ENCODE assay signal across 22 cellular contexts in the genomic region with DNA sequence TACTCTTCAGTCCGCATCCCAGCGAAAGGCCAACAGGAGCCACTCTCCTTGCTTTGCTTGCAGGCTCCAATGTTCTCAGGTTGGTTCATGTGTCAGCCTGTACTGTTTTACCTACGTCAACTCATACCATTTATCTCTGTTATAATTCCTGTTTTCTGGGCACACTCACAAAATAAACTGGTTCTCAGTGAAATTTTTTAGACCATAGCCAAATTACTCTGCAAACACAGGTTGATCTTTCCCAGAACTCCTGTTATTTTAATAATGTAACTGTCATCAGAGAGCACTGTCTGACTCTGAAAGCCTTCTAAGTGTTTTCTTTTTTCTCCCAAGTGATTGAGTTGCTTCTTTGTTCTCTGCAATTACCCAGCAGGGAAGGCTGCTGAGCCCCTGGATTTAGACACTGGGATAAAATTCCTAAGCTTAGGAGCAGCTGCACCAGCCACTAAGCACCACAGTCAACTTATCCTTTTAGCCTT.
DNase-seq lines count a peak whose midpoint lies in the region; ATAC-seq, FAIRE-seq and TF ChIP-seq lines count a peak whose summit lies in the region.
"Had no signal": no experiment of that assay in that cellular context is flagged by ENCODE, and none has a peak within 500 bp of the region (broad histone marks: within the 10 kb centered on the region; RNA-seq: fewer than 3 reads in every experiment).

No MANE protein-coding gene starts in this region.

- no peak for TF ChIP-seq RAD21 in HepG2 (CRISPR knock-in tag; IDR thresholded peaks at IDR 0.05)

- H3K4me1 Mint-ChIP-seq in T-cell = no peaks in the 10 kb centered on the region
- H3K4me1 Mint-ChIP-seq: activated T-helper 17 cell treated with anti-CD3 and anti-CD28 coated beads, Interleukin-2, amount 50 U/mL, for 72 hours had no signal

- H3K36me3 ChIP-seq in right lobe of liver = no peaks in the 10 kb centered on the region
- H3K36me3 ChIP-seq in HepG2 (replicated peaks in 1 of 2; ENCODE audit: control insufficient read depth in 1 of 2, insufficient read depth in 2 of 2, low read length in 2 of 2) = no peaks in the 10 kb centered on the region
- H3K36me3 ChIP-seq in adrenal gland (replicated peaks in 1 of 2) = no peaks in the 10 kb centered on the region
- H3K36me3 ChIP-seq: BLaER1 treated with 17β-estradiol and CSF1 and Interleukin-3, amounts not matched to agents 10 nM and 100 nM; SJSA1 had no signal

- no peak overlapping the region for H3K4me3 Mint-ChIP-seq in T-cell
- H3K4me3 Mint-ChIP-seq: activated T-helper 17 cell treated with anti-CD3 and anti-CD28 coated beads, Interleukin-2, amount 50 U/mL, for 72 hours; naive thymus-derived CD4-positive, alpha-beta T cell had no signal

- H3K27ac Mint-ChIP-seq in T-cell = no peak overlapping the region
- H3K27ac Mint-ChIP-seq: activated T-helper 17 cell treated with anti-CD3 and anti-CD28 coated beads, Interleukin-2, amount 50 U/mL, for 72 hours; naive thymus-derived CD4-positive, alpha-beta T cell had no signal

- DNase-seq in right lobe of liver (no peak), HepG2 (ENCODE audit: low spot score) (no peak), astrocyte of the cerebellum (ENCODE audit: low read depth) (peak; percentile 69), myocyte (ENCODE audit: low read depth) (peak; percentile 68), adrenal gland (no peak), T-cell (no peak), HuH-7.5 (ENCODE audit: low spot score) (no peak)
- DNase-seq in activated naive CD4-positive, alpha-beta T cell (lab: John Stamatoyannopoulos, UW) = no peak
- DNase-seq: activated CD4-positive, CD25-positive, alpha-beta regulatory T cell; DMS 273 treated with DMSO at 0.1 percent for 48 hours; effector CD8-positive, alpha-beta T cell; naive thymus-derived CD4-positive, alpha-beta T cell; NCI-H1694 treated with DMSO at 0.1 percent for 48 hours; PC-3; psoas muscle; T-helper 2 cell had no signal

- CTCF ChIA-PET in HepG2 (lab: Yijun Ruan, JAX; ENCODE audit: low intra/inter-chr PET ratio, low total read pairs) (no interaction called here), T-cell (lab: Charles Lee) (interaction anchor here in 1 of 2 donors (0.5 kb wide), 1 partner anchor 494 kb away, joined by 4 read pairs; no protein-coding TSS in a partner anchor)

- H3K27me3 ChIP-seq in right lobe of liver = no peaks in the 10 kb centered on the region
- H3K27me3 ChIP-seq in HepG2 (ENCODE audit: control insufficient read depth in 1 of 2, insufficient read depth in 2 of 2, low read length in 2 of 2) = no peaks in the 10 kb centered on the region
- H3K27me3 ChIP-seq in adrenal gland = no peaks in the 10 kb centered on the region
- H3K27me3 ChIP-seq: BLaER1 treated with 17β-estradiol and CSF1 and Interleukin-3, amounts not matched to agents 10 nM and 100 nM; SJSA1 had no signal

- H3K27me3 Mint-ChIP-seq in T-cell = no peaks in the 10 kb centered on the region
- H3K27me3 Mint-ChIP-seq: activated T-helper 17 cell treated with anti-CD3 and anti-CD28 coated beads, Interleukin-2, amount 50 U/mL, for 72 hours; naive thymus-derived CD4-positive, alpha-beta T cell had no signal

- H2AFZ ChIP-seq in HepG2 (ENCODE audit: low read length) = no peak overlapping the region

- no TSS peak for BruUV-seq in HepG2 (replicated peaks; lab: Mats Ljungman, UMichigan)

- H3K9me3 ChIP-seq in right lobe of liver = no peaks in the 10 kb centered on the region
- H3K9me3 ChIP-seq in HepG2 (ENCODE audit: low read length) = peaks cover 10% of the 10 kb centered on the region
- no peaks in the 10 kb centered on the region for H3K9me3 ChIP-seq in adrenal gland (replicated peaks in 1 of 3)
- H3K9me3 ChIP-seq: A549 had no signal

- no peaks in the 10 kb centered on the region for H3K79me2 ChIP-seq in HepG2 (ENCODE audit: insufficient read depth, low read length)

- no peak overlapping the region for H3K9ac ChIP-seq in HepG2 (ENCODE audit: insufficient read depth, low read depth, low read length)
- H3K9ac ChIP-seq: BLaER1 treated with 17β-estradiol and CSF1 and Interleukin-3, amounts not matched to agents 10 nM and 100 nM had no signal

- POLR2A ChIA-PET in HepG2 (lab: Yijun Ruan, JAX) = no interaction called here
- POLR2A ChIA-PET in T-cell (lab: Charles Lee) = no interaction called here

- H3K9me3 Mint-ChIP-seq in T-cell = peaks cover 5 to 19% (median 17%) of the 10 kb centered on the region in 3 donors

- no peak for TF ChIP-seq CTCF in right lobe of liver (IDR thresholded peaks at IDR 0.05)
- TF ChIP-seq CTCF in HepG2 (CRISPR knock-in tag; IDR thresholded peaks at IDR 0.05) = no peak
- TF ChIP-seq CTCF in astrocyte of the cerebellum (IDR thresholded peaks at IDR 0.05; ENCODE audit: low read depth, low read length, missing control alignments) = no peak
- TF ChIP-seq CTCF in adrenal gland (IDR thresholded peaks at IDR 0.05) = no peak

- WGBS in right lobe of liver (ENCODE audit: insufficient coverage, low coverage, low lambda C conversion rate, missing lambda C conversion rate) = 71% methylated on average over 3 of the region's 3 CpGs
- WGBS in HepG2 (ENCODE audit: low lambda C conversion rate) = 53% methylated on average over 3 of the region's 3 CpGs
- 78 to 93% (median 86%) methylated on average over 3 of the region's 3 CpGs for WGBS in adrenal gland, 4 donors

- no peaks in the 10 kb centered on the region for H4K20me1 ChIP-seq in HepG2 (ENCODE audit: insufficient read depth, low read length)
- H4K20me1 ChIP-seq: BLaER1 treated with 17β-estradiol and CSF1 and Interleukin-3, amounts not matched to agents 10 nM and 100 nM had no signal

- H3K36me3 Mint-ChIP-seq in T-cell = no peaks in the 10 kb centered on the region

- H3K27ac ChIP-seq in right lobe of liver (no peak overlapping the region), HepG2 (ENCODE audit: extremely low read length, insufficient read depth, low read length) (no peak overlapping the region), adrenal gland (no peak overlapping the region)
- H3K27ac ChIP-seq: A549; BLaER1 treated with 17β-estradiol and CSF1 and Interleukin-3, amounts not matched to agents 10 nM and 100 nM; psoas muscle; SJSA1 had no signal

- TF ChIP-seq POLR2A in right lobe of liver (IDR thresholded peaks at IDR 0.05) (no peak), HepG2 (IDR thresholded peaks at IDR 0.05; ENCODE audit: insufficient read depth in 1 of 2, low read depth in 2 of 2, low read length in 2 of 2) (no peak), adrenal gland (IDR thresholded peaks at IDR 0.05) (no peak)

- FAIRE-seq in HepG2 (lab: Jason Lieb, UNC) = no peak
- FAIRE-seq: A549, GM12891 had no signal

- ATAC-seq in right lobe of liver (peak in 3 of 4 donors; percentile 10 to 41 (median 31)), HepG2 (no peak), T-cell (replicated peaks in 1 of 4) (no peak)
- ATAC-seq: A549; activated T-helper 17 cell treated with anti-CD3 and anti-CD28 coated beads, Interleukin-2, amount 50 U/mL, for 72 hours; naive thymus-derived CD4-positive, alpha-beta T cell; PC-3; psoas muscle had no signal

- H3K4me3 ChIP-seq in right lobe of liver = no peak overlapping the region
- no peak overlapping the region for H3K4me3 ChIP-seq in HepG2 (replicated peaks in 1 of 3; ENCODE audit: insufficient read depth in 1 of 3, low read depth in 2 of 3, low read length in 3 of 3)
- no peak overlapping the region for H3K4me3 ChIP-seq in astrocyte of the cerebellum (ENCODE audit: low read depth, low read length)
- no peak overlapping the region for H3K4me3 ChIP-seq in adrenal gland
- H3K4me3 ChIP-seq: A549; BLaER1 treated with 17β-estradiol and CSF1 and Interleukin-3, amounts not matched to agents 10 nM and 100 nM; lung; psoas muscle; SJSA1 had no signal

- no peak overlapping the region for H3K4me2 ChIP-seq in HepG2 (ENCODE audit: low read depth, low read length)
- H3K4me2 ChIP-seq: A549 had no signal

- intact Hi-C loops in right lobe of liver (cut with DNase I) (no loop called here), HepG2 (cut with micrococcal nuclease; ENCODE audit: unreplicated experiment) (no loop called here), adrenal gland (cut with DNase I) (no loop called here)

- TF ChIP-seq EP300 in HepG2 (IDR thresholded peaks at IDR 0.05; ENCODE audit: low read depth in 2 of 2, low read length in 2 of 2) = no peak
- TF ChIP-seq EP300 in HepG2 (CRISPR knock-in tag; IDR thresholded peaks at IDR 0.05; ENCODE audit: borderline replicate concordance) = no peak

- in situ Hi-C loops in HepG2 (cut with HindIII; ENCODE audit: extremely low pct_ligation_motif_present, low pct_unique_long_range_greater_than_20kb) = no loop called here
- in situ Hi-C loops in astrocyte of the cerebellum (cut with HindIII; ENCODE audit: low sequenced_read_pairs) = no loop called here

- H3K4me1 ChIP-seq in right lobe of liver (peaks cover 0 to 10% (median 0%) of the 10 kb centered on the region in 4 donors), HepG2 (ENCODE audit: insufficient read depth, low read length) (no peaks in the 10 kb centered on the region), adrenal gland (replicated peaks in 1 of 2) (peaks cover 0 to 6% of the 10 kb centered on the region in 2 donors)
- H3K4me1 ChIP-seq: A549, psoas muscle, SJSA1 had no signal

TF ChIP-seq in HepG2, 621 proteins besides CTCF, POLR2A, EP300 and RAD21:
- no peak for TF ChIP-seq ZNF101 (CRISPR knock-in tag; IDR thresholded peaks at IDR 0.05; ENCODE audit: borderline replicate concordance, low read depth)
- TF ChIP-seq POLR2G (IDR thresholded peaks at IDR 0.05; ENCODE audit: low read depth, low read length) = no peak
- TF ChIP-seq, protein P1, sequence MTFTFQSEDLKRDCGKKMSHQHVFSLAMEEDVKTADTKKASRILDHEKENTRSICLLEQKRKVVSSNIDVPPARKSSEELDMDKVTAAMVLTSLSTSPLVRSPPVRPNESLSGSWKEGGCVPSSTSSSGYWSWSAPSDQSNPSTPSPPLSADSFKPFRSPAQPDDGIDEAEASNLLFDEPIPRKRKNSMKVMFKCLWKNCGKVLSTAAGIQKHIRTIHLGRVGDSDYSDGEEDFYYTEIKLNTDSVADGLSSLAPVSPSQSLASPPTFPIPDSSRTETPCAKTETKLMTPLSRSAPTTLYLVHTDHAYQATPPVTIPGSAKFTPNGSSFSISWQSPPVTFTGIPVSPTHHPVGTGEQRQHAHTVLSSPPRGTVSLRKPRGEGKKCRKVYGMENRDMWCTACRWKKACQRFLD (CRISPR knock-in tag; IDR thresholded peaks at IDR 0.05; ENCODE audit: borderline replicate concordance) = no peak
- no peak for TF ChIP-seq ZNF703 (CRISPR knock-in tag; IDR thresholded peaks at IDR 0.05; ENCODE audit: borderline replicate concordance)
- no peak for TF ChIP-seq SOX6 (IDR thresholded peaks at IDR 0.05)
- TF ChIP-seq SOX6 (CRISPR knock-in tag; IDR thresholded peaks at IDR 0.05) = no peak

Comparison
In these comparisons a context has a peak if more than half of its experiments do, and no peak if none do; other contexts are left out.
1. ATAC-seq: peak in right lobe of liver (3 of 4); none in HepG2 (single experiment) and T-cell (0 of 4).
2. DNase-seq: peak in astrocyte of the cerebellum (single experiment) and myocyte (single experiment); none in right lobe of liver (0 of 3), HepG2 (single experiment), activated naive CD4-positive, alpha-beta T cell (0 of 4), adrenal gland (0 of 7), T-cell (0 of 34) and HuH-7.5 (single experiment).